Comparison of ENCODE assay signal across 8 cellular contexts in the genomic region with DNA sequence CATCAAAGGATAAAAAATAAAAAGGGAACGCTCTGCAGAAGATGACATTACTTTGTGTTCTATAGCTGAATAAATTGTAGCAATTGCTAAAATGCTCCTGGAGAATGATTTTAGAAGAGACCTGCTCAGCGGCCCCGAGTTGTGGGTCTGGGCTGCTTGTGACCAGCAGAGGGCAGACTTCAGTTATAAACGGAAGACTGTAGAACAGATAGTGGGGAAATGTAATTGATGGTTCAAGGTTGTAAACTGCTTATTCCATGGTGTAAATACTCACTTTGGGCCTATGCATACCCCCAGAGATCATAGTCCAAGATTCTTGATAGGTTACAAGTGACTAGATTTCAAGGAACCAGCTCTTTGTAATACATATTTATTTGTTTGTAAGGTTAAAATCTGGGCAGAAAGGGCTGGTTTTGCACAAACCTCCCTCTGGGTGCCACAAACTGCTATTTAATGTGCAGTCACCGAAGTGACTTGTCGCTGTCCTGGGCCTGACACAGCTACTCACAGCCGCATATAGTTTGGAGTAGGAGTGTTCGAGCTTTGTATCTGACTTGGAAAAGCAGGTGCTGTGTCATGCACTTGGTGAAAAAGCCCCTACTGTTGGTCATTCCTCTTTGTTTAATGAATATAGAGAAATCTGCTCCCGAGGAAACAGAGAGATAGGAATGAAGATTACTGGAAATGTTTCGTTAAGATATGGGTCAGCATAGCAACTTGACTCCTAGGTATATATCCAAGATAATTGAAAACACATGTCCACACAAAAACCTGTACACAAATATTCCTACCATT. TPM values are rescaled to one million over a fixed set of nuclear protein-coding genes. Genes with fewer than 3 reads are reported as not detected.
DNase-seq lines count a peak whose midpoint lies in the region; ATAC-seq, FAIRE-seq and TF ChIP-seq lines count a peak whose summit lies in the region.

No MANE protein-coding gene starts in this region.

- peak; percentile 43 for ATAC-seq in GM21447 (IDR thresholded peaks at IDR 0.05; ENCODE audit: unreplicated experiment)
- ATAC-seq in omental fat pad (ENCODE audit: low FRiP score), result no peak

- H3K27me3 ChIP-seq in KMS-11 (ENCODE audit: insufficient read depth, low read depth), result no peaks in the 10 kb centered on the region
- no peaks in the 10 kb centered on the region for H3K27me3 ChIP-seq in tibial nerve

- FAIRE-seq in D721Med (lab: Jason Lieb, UNC), result peak; percentile 86

- H3K4me1 ChIP-seq in KMS-11 (ENCODE audit: low read depth, poor library complexity, severe bottlenecking) (peaks cover 25% of the 10 kb centered on the region), tibial nerve (peaks cover 0 to 44% (median 6%) of the 10 kb centered on the region in 4 donors)

- H2AFZ ChIP-seq in KMS-11 (ENCODE audit: low read depth), result no peak overlapping the region

- H3K36me3 ChIP-seq in KMS-11 (ENCODE audit: insufficient read depth), result no peaks in the 10 kb centered on the region
- no peaks in the 10 kb centered on the region for H3K36me3 ChIP-seq in tibial nerve

- no peak for TF ChIP-seq POLR2A in tibial nerve (IDR thresholded peaks at IDR 0.05)

- 32 to 34% methylated on average over 10 of the region's 10 CpGs for whole genome bisulfite sequencing in tibial nerve, 2 donors

- no peaks in the 10 kb centered on the region for H3K79me2 ChIP-seq in KMS-11 (ENCODE audit: insufficient read depth, low read depth)

- DNase-seq in D721Med (ENCODE audit: insufficient read length, low spot score) (no peak), RKO (ENCODE audit: low spot score) (peak; percentile 71), activated T-helper 1 cell treated with Interleukin-2 at 50 U/mL for 16 hours (ENCODE audit: low read depth) (peak; percentile 44), fibroblast of the conjunctiva (ENCODE audit: low read depth) (peak; percentile 57), omental fat pad (ENCODE audit: low spot score) (peak; percentile 63), tibial nerve (ENCODE audit: low spot score in 2 of 2) (peak; percentile 58 to 89)

- no peaks in the 10 kb centered on the region for H4K20me1 ChIP-seq in KMS-11 (ENCODE audit: insufficient read depth)

- H3K4me2 ChIP-seq in KMS-11, result no peak overlapping the region

- TF ChIP-seq CTCF in D721Med (IDR thresholded peaks at IDR 0.05; ENCODE audit: insufficient read depth, missing control alignments), result peak; percentile 88
- TF ChIP-seq CTCF in KMS-11 (conservative IDR thresholded peaks at IDR 0.05; ENCODE audit: low read depth, low read length), result peak; percentile 96
- TF ChIP-seq CTCF in omental fat pad (IDR thresholded peaks at IDR 0.05), result no peak
- TF ChIP-seq CTCF in tibial nerve (IDR thresholded peaks at IDR 0.05), result peak; percentile 68 to 89 (median 81)

- no peak overlapping the region for H3K9ac ChIP-seq in KMS-11

- H3K9me3 ChIP-seq in tibial nerve, result no peaks in the 10 kb centered on the region

- H3K27ac ChIP-seq in KMS-11, result no peak overlapping the region
- peak overlapping the region in 1 of 4 donors; percentile 68 for H3K27ac ChIP-seq in tibial nerve

- TF ChIP-seq EP300 in tibial nerve (IDR thresholded peaks at IDR 0.05), result no peak

- no peak overlapping the region for H3K4me3 ChIP-seq in KMS-11 (IDR thresholded peaks at IDR 0.05; ENCODE audit: insufficient read depth, low read depth, low read length)
- no peak overlapping the region for H3K4me3 ChIP-seq in tibial nerve

RNA-seq across cellular contexts. Expression of a gene that starts 34.7 kb away (rescaled TPM):
- total RNA-seq in omental fat pad, result 100 to 1,000 TPM in 1 of 4 donors, 10 to 100 TPM in 3; 54.9 to 109 (median 74.1) TPM
- 10 to 100 TPM; 44.1 to 58.8 (median 49.7) TPM for total RNA-seq in tibial nerve

Comparison
In these comparisons a context has a peak if more than half of its experiments do, and no peak if none do; other contexts are left out.
1. CTCF ChIP-seq: peak in D721Med (single experiment), KMS-11 (single experiment) and tibial nerve (5 of 5); none in omental fat pad (0 of 3).